In the genomic region with DNA sequence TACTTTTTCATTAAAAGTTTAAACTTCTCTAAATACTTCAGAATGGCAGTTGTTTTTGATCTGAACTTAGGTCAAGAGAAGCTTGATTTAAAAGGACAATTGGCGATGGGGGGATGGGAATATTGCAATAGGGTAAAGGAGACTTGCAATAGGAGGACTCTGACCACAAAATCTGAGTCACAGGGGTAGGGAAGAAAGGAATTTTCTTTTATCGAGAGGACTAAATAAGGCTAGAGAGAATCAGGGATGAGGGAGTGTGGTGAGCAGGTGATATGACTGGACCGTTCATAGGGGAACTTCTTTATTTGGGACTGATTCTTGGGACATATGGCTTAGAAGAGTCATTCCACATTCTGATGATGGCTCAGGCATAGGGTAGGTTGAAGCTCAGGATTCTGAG, we compare ENCODE assay signal across 23 cellular contexts.
"Had no signal": no experiment of that assay in that cellular context is flagged by ENCODE, and none has a peak within 500 bp of the region (broad histone marks: within the 10 kb centered on the region; RNA-seq: fewer than 3 reads in every experiment).

No MANE protein-coding gene starts in this region.

- H3K9me3 ChIP-seq: ascending aorta, esophagus muscularis mucosa, gastroesophageal sphincter, mucosa of descending colon, upper lobe of right lung had no signal

- H3K27ac ChIP-seq: ascending aorta, esophagus muscularis mucosa, gastroesophageal sphincter, heart right ventricle, upper lobe of right lung had no signal

- H3K36me3 ChIP-seq: ascending aorta, esophagus muscularis mucosa, gastroesophageal sphincter, heart right ventricle, upper lobe of right lung had no signal

- DNase-seq: activated CD4-positive, alpha-beta memory T cell treated with anti-CD3 and anti-CD28 coated beads, Interleukin-2, amount 10 ng/mL, durations not matched to agents 7 days and 5 days; activated CD4-positive, alpha-beta T cell treated with anti-CD3 and anti-CD28 coated beads for 48 hours; activated CD4-positive, CD25-positive, alpha-beta regulatory T cell; activated naive CD4-positive, alpha-beta T cell treated with anti-CD3 and anti-CD28 coated beads, Interleukin-2, amount 10 ng/mL, durations not matched to agents 7 days and 5 days; activated T-cell treated with anti-CD3 and anti-CD28 coated beads, Interleukin-2, amount 50 U/mL, for 4 hours; dermis blood vessel endothelial cell; effector memory CD4-positive, alpha-beta T cell; heart right ventricle; left ventricle myocardium superior; mesenchymal stem cell; mucosa of descending colon; naive B cell; stimulated activated CD4-positive, alpha-beta T cell treated with anti-CD3 and anti-CD28 coated beads, Interleukin-12 subunit alpha, Interleukin-12 subunit beta, amount 100 ng/mL, for 4 hours; stimulated activated CD4-positive, alpha-beta T cell treated with anti-CD3 and anti-CD28 coated beads, Interleukin-1b, Interleukin-23, amount 100 ng/mL, for 48 hours; stimulated activated CD8-positive, alpha-beta memory T cell treated with anti-CD3 and anti-CD28 coated beads, Interleukin-4, amount 100 ng/mL, for 48 hours; stimulated activated naive CD4-positive, alpha-beta T cell; upper lobe of right lung had no signal

- H3K27me3 ChIP-seq: ascending aorta, esophagus muscularis mucosa, gastroesophageal sphincter, heart right ventricle, upper lobe of right lung had no signal

- H3K36me3 Mint-ChIP-seq: activated naive CD4-positive, alpha-beta T cell treated with anti-CD3 and anti-CD28 coated beads, Interleukin-2, amount 10 ng/mL, durations not matched to agents 7 days and 5 days; naive B cell had no signal

- H3K4me3 ChIP-seq: ascending aorta, esophagus muscularis mucosa, gastroesophageal sphincter, heart right ventricle, mucosa of descending colon, upper lobe of right lung had no signal

- H3K27ac Mint-ChIP-seq: activated CD4-positive, alpha-beta memory T cell treated with anti-CD3 and anti-CD28 coated beads, Interleukin-2, amount 10 ng/mL, durations not matched to agents 7 days and 5 days; activated naive CD4-positive, alpha-beta T cell treated with anti-CD3 and anti-CD28 coated beads, Interleukin-2, amount 10 ng/mL, durations not matched to agents 7 days and 5 days; progenitor cell of endocrine pancreas; T-helper 2 cell treated with Interferon-gamma antibody and Interleukin-4, amounts not matched to agents 5 μg/mL and 100 μg/mL, for 36 hours had no signal

- H3K4me3 Mint-ChIP-seq: activated CD4-positive, alpha-beta memory T cell treated with anti-CD3 and anti-CD28 coated beads, Interleukin-2, amount 10 ng/mL, durations not matched to agents 7 days and 5 days; activated naive CD4-positive, alpha-beta T cell treated with anti-CD3 and anti-CD28 coated beads, Interleukin-2, amount 10 ng/mL, durations not matched to agents 7 days and 5 days; activated T-cell treated with anti-CD3 and anti-CD28 coated beads, Interleukin-2, amount 50 U/mL, for 4 hours; naive B cell; neural crest cell; T-helper 2 cell treated with Interferon-gamma antibody and Interleukin-4, amounts not matched to agents 5 μg/mL and 100 μg/mL, for 36 hours had no signal

- H3K27me3 Mint-ChIP-seq: activated CD4-positive, alpha-beta memory T cell treated with anti-CD3 and anti-CD28 coated beads, Interleukin-2, amount 10 ng/mL, durations not matched to agents 7 days and 5 days; activated naive CD4-positive, alpha-beta T cell treated with anti-CD3 and anti-CD28 coated beads, Interleukin-2, amount 10 ng/mL, durations not matched to agents 7 days and 5 days; naive B cell had no signal

- H3K4me1 Mint-ChIP-seq: activated CD4-positive, alpha-beta memory T cell treated with anti-CD3 and anti-CD28 coated beads, Interleukin-2, amount 10 ng/mL, durations not matched to agents 7 days and 5 days; activated naive CD4-positive, alpha-beta T cell treated with anti-CD3 and anti-CD28 coated beads, Interleukin-2, amount 10 ng/mL, durations not matched to agents 7 days and 5 days; naive B cell; neural crest cell had no signal

- H3K4me1 ChIP-seq: ascending aorta, esophagus muscularis mucosa, gastroesophageal sphincter, heart right ventricle, upper lobe of right lung had no signal

- ATAC-seq: activated T-cell treated with anti-CD3 and anti-CD28 coated beads, Interleukin-2, amount 50 U/mL, for 4 hours; gastroesophageal sphincter; heart right ventricle; left ventricle myocardium superior; mucosa of descending colon; upper lobe of right lung had no signal
